8 cellular contexts compared by ENCODE assay signal in the genomic region with DNA sequence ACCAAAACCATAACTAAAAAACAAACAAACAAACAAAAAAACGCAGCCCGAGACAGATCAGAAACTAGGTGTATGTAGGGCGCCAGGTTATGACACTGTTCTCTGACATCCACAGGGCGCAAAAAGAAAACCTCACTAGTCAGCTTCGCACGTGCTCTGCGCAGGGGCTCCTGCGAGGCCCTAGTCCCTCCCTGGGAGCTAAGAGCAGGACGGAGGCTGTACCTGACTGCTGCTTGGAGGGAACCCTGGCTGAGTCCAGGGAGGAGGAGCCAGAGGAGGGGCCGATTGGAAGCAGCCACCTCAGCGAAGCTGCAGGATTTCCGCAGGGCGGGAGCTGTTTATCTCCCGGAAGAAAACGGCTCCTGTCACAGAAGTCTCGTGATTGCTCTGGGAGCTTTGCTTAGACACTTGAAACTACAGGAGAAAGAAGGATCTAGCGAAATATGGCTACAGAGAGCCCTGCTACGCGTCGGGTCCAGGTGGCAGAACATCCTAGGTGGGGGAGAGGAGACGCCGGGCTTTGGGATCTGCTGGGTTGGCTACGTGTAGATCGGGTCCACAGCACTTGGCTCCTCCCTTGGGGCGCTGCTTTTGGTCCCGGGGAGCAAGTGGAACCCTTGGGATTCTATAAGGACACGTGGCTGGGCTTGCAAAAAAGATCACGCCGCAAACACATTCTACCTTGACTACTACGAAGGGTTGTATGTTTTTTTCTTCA. TPM values are rescaled to one million over a fixed set of nuclear protein-coding genes. Genes with fewer than 3 reads are reported as not detected.
DNase-seq lines count a peak whose midpoint lies in the region; ATAC-seq and TF ChIP-seq lines count a peak whose summit lies in the region.

A gene (plus strand): TSS at position 368 of the 718 bp plus-strand sequence. CDS start 76 bp downstream, at position 444.

- TF ChIP-seq POLR2A in heart left ventricle (IDR thresholded peaks at IDR 0.05), result peak in 1 of 2 donors; percentile 51
- TF ChIP-seq POLR2A in upper lobe of left lung (IDR thresholded peaks at IDR 0.05), result peak in 3 of 4 donors; percentile 30 to 67 (median 58)

- ATAC-seq in HG02678 (IDR thresholded peaks at IDR 0.05; ENCODE audit: unreplicated experiment) (peak; percentile 97), heart left ventricle (peak; percentile 95 to 99 (median 98)), upper lobe of left lung (ENCODE audit: low FRiP score in 2 of 2) (peak; percentile 98 to 99)

- H3K27ac ChIP-seq in adipose tissue (ENCODE audit: low read depth, low read length), result no peak within 1 kb of the TSS
- peak within 1 kb of the TSS in 11 of 12 donors; percentile 41 to 85 (median 76) for H3K27ac ChIP-seq in heart left ventricle
- peak within 1 kb of the TSS; percentile 85 to 88 (median 86) for H3K27ac ChIP-seq in upper lobe of left lung

- DNase-seq in GM12864 (ENCODE audit: low read depth) (peak; percentile 81), NCI-H1417 (lab: John Stamatoyannopoulos, UW) (peak; percentile 82 to 94 (median 84)), T follicular helper cell (ENCODE audit: low read depth) (peak; percentile 80), heart left ventricle (peak; percentile 79 to 88 (median 82)), posterior cingulate gyrus (peak; percentile 58 to 97 (median 82)), upper lobe of left lung (peak; percentile 58 to 96)

- H3K4me3 ChIP-seq in GM12864 (ENCODE audit: low read depth, low read length), result peak within 1 kb of the TSS; percentile 66
- H3K4me3 ChIP-seq in heart left ventricle, result peak within 1 kb of the TSS; percentile 25 to 79 (median 68)
- peak within 1 kb of the TSS; percentile 52 to 73 (median 62) for H3K4me3 ChIP-seq in upper lobe of left lung

- TF ChIP-seq EP300 in upper lobe of left lung (IDR thresholded peaks at IDR 0.05), result peak in 1 of 4 donors; percentile 5

- WGBS in adipose tissue, 3 donors, result 6 to 7% (median 6%) methylated on average over 30 of the region's 30 CpGs
- 6 to 10% (median 7%) methylated on average over 24 to 30 of the region's 30 CpGs for WGBS in heart left ventricle, 4 donors
- 2% methylated on average over 27 to 30 of the region's 30 CpGs for WGBS in upper lobe of left lung, 2 donors

- no peaks in the 10 kb centered on the region for H3K9me3 ChIP-seq in heart left ventricle
- no peaks in the 10 kb centered on the region for H3K9me3 ChIP-seq in upper lobe of left lung

- H3K4me1 ChIP-seq in heart left ventricle (peaks cover 0 to 38% (median 7%) of the 10 kb centered on the region in 12 donors), upper lobe of left lung (peaks cover 12 to 25% (median 20%) of the 10 kb centered on the region in 4 donors)

- no peaks in the 10 kb centered on the region for H3K36me3 ChIP-seq in heart left ventricle
- H3K36me3 ChIP-seq in upper lobe of left lung, result no peaks in the 10 kb centered on the region

- intact Hi-C loops in heart left ventricle (cut with DNase I), result loop anchor here in 1 of 10 donors (10.0 kb wide), 1 partner anchor 65 kb away; no protein-coding TSS in a partner anchor
- intact Hi-C loops in posterior cingulate gyrus (cut with DNase I), result no loop called here

- H3K27me3 ChIP-seq in heart left ventricle, result no peaks in the 10 kb centered on the region
- H3K27me3 ChIP-seq in upper lobe of left lung, result no peaks in the 10 kb centered on the region

- no peak for TF ChIP-seq CTCF in GM12864 (IDR thresholded peaks at IDR 0.05; ENCODE audit: low read depth, low read length, missing control alignments)
- no peak for TF ChIP-seq CTCF in heart left ventricle (IDR thresholded peaks at IDR 0.05)
- no peak for TF ChIP-seq CTCF in upper lobe of left lung (IDR thresholded peaks at IDR 0.05)

RNA-seq across cellular contexts. Expression of the gene that starts here (rescaled TPM):
- polyA plus RNA-seq in adipose tissue (10 to 100 TPM; 13.6 to 17.3 (median 15.3) TPM), heart left ventricle (10 to 100 TPM in 1 of 2 donors, 1 to 10 TPM in 1; 8.3 to 55.3 TPM)
- total RNA-seq in heart left ventricle (10 to 100 TPM; 31.8 to 42.1 (median 35.2) TPM), upper lobe of left lung (10 to 100 TPM; 14.2 to 63.9 (median 40.7) TPM)
